ENCODE assay signal across 10 cellular contexts in genomic region chr3:23071758-23072157, GRCh38.
DNase-seq lines count a peak whose midpoint lies in the region; ATAC-seq and TF ChIP-seq lines count a peak whose summit lies in the region.
"Had no signal": no experiment of that assay in that cellular context is flagged by ENCODE, and none has a peak within 500 bp of the region (broad histone marks: within the 10 kb centered on the region; RNA-seq: fewer than 3 reads in every experiment).

No MANE protein-coding gene starts in this region.

- no peak overlapping the region for H3K14ac ChIP-seq in H9 (ENCODE audit: insufficient read depth, low read length)

- no peak overlapping the region for H2BK12ac ChIP-seq in H9 (ENCODE audit: insufficient read length, low read depth, low read length)

- no peaks in the 10 kb centered on the region for H3K9me3 ChIP-seq in lung (ENCODE audit: control insufficient read depth in 2 of 2, insufficient read depth in 1 of 2, low read length in 1 of 2)
- H3K9me3 ChIP-seq in H9 (ENCODE audit: control insufficient read depth, low read depth, low read length) = no peaks in the 10 kb centered on the region
- no peaks in the 10 kb centered on the region for H3K9me3 ChIP-seq in PC-3 (ENCODE audit: low read length)
- H3K9me3 ChIP-seq: tibial nerve had no signal

- no peak overlapping the region for H3K56ac ChIP-seq in H9 (ENCODE audit: insufficient read length, low read depth, low read length)

- 32 to 81% methylated on average over 1 of the region's 1 CpG for WGBS in lung, 2 donors
- no CpG with 5 or more reads among the region's 1 CpG for WGBS in H9 (ENCODE audit: extremely low coverage, insufficient read length, low lambda C conversion rate)

- H4K5ac ChIP-seq in H9 (ENCODE audit: insufficient read length, low read depth, low read length) = no peak overlapping the region

- H3K27ac Mint-ChIP-seq in H9 = no peak overlapping the region

- H3K18ac ChIP-seq in H9 (ENCODE audit: insufficient read length, low read depth, low read length) = no peak overlapping the region

- H2AFZ ChIP-seq in H9 (ENCODE audit: low read length) = no peak overlapping the region
- H2AFZ ChIP-seq in PC-3 (ENCODE audit: low read length) = no peak overlapping the region

- ATAC-seq in GM18508 (IDR thresholded peaks at IDR 0.05; ENCODE audit: insufficient read depth, unreplicated experiment) (peak; percentile 41), HG02571 (IDR thresholded peaks at IDR 0.05; ENCODE audit: unreplicated experiment) (peak; percentile 62), lung (ENCODE audit: insufficient read depth, low FRiP score) (peak; percentile 28), PC-3 (no peak)

- H3K4me2 ChIP-seq in H9 (ENCODE audit: insufficient read depth, insufficient read length, low read length) (no peak overlapping the region), PC-3 (ENCODE audit: low read length) (no peak overlapping the region)

- no peaks in the 10 kb centered on the region for H3K79me1 ChIP-seq in H9 (ENCODE audit: insufficient read depth, low read depth, low read length, poor library complexity, severe bottlenecking)

- H3K79me2 ChIP-seq in H9 (ENCODE audit: insufficient read depth, low read length) (no peaks in the 10 kb centered on the region), PC-3 (ENCODE audit: low read length) (no peaks in the 10 kb centered on the region)

- H3K27ac ChIP-seq in lung (ENCODE audit: low read depth in 1 of 2, low read length in 1 of 2) = no peak overlapping the region
- no peak overlapping the region for H3K27ac ChIP-seq in H9 (ENCODE audit: insufficient read length, low read depth, low read length)
- H3K27ac ChIP-seq in PC-3 (ENCODE audit: low read length) = no peak overlapping the region
- H3K27ac ChIP-seq: tibial nerve had no signal

- no peak overlapping the region for H3T11ph ChIP-seq in H9 (ENCODE audit: low read length)

- no peaks in the 10 kb centered on the region for H4K20me1 ChIP-seq in H9 (ENCODE audit: control insufficient read depth, insufficient read depth, insufficient read length)
- no peaks in the 10 kb centered on the region for H4K20me1 ChIP-seq in PC-3 (ENCODE audit: low read length)

- H3K4me3 ChIP-seq in lung (no peak overlapping the region), PC-3 (ENCODE audit: low read length) (no peak overlapping the region)
- H3K4me3 ChIP-seq: skin epidermis, tibial nerve had no signal

- H3K27me3 Mint-ChIP-seq in H9 (ENCODE audit: low read depth) = peaks cover 2% of the 10 kb centered on the region

- intact Hi-C loops in PC-3 (cut with micrococcal nuclease) = no loop called here

- no peak overlapping the region for H2BK5ac ChIP-seq in H9 (ENCODE audit: insufficient read length, low read length)

- no peak overlapping the region for H4K91ac ChIP-seq in H9 (ENCODE audit: insufficient read length, low read depth, low read length)

- no peaks in the 10 kb centered on the region for H3K9me2 ChIP-seq in PC-3 (replicated peaks; ENCODE audit: low read length)

- H3K4me1 ChIP-seq in lung (ENCODE audit: control insufficient read depth in 2 of 2, insufficient read depth in 2 of 2, low read length in 2 of 2) (peaks cover 0 to 3% of the 10 kb centered on the region in 2 donors), H9 (ENCODE audit: insufficient read depth, low read length) (peaks cover 4% of the 10 kb centered on the region), PC-3 (ENCODE audit: insufficient read depth, low read length) (0 out of 2 replicates have a peak, but pooled peaks cover 5% of the 10 kb centered on the region)

- no peaks in the 10 kb centered on the region for H3F3A ChIP-seq in PC-3 (ENCODE audit: low read length, unreplicated experiment)

- no peak overlapping the region for H2BK120ac ChIP-seq in H9 (ENCODE audit: low read depth, low read length, poor library complexity, severe bottlenecking)

- no peak overlapping the region for H3K4me3 Mint-ChIP-seq in H9

- H3K23ac ChIP-seq in H9 (ENCODE audit: insufficient read length, low read depth, low read length) = no peak overlapping the region

- H2AK5ac ChIP-seq in H9 (ENCODE audit: insufficient read length, low read length) = no peak overlapping the region

- no peaks in the 10 kb centered on the region for H3K36me3 Mint-ChIP-seq in H9 (ENCODE audit: insufficient read depth in 1 of 3, low read depth in 3 of 3)

- DNase-seq in Kasumi-1 (lab: John Stamatoyannopoulos, UW) (peak; percentile 87 to 92), lung (ENCODE audit: low spot score) (no peak), H9 (no peak), PC-3 (no peak), NCI-H226 (no peak)
- DNase-seq in activated T-cell treated with anti-CD3 and anti-CD28 coated beads, Interleukin-2, amount 50 U/mL, for 48 hours = no peak

- H2BK20ac ChIP-seq in H9 (ENCODE audit: low read depth, low read length, poor library complexity, severe bottlenecking) = no peak overlapping the region

- no peaks in the 10 kb centered on the region for H3K23me2 ChIP-seq in H9 (ENCODE audit: insufficient read length, low read depth, low read length, poor library complexity, severe bottlenecking)

- no peak overlapping the region for H2BK15ac ChIP-seq in H9 (ENCODE audit: low read depth, low read length)

- peaks cover 26 to 32% of the 10 kb centered on the region in 2 experiments for H3K4me1 Mint-ChIP-seq in H9

- no peak for TF ChIP-seq CTCF in lung (IDR thresholded peaks at IDR 0.05; ENCODE audit: control extremely low read depth, extremely low read depth)
- no peak for TF ChIP-seq CTCF in H9 (conservative IDR thresholded peaks at IDR 0.05)
- no peak for TF ChIP-seq CTCF in PC-3 (conservative IDR thresholded peaks at IDR 0.05; ENCODE audit: low read depth, low read length)

- CTCF ChIA-PET in PC-3 (lab: Charles Lee) = no interaction called here

- BruUV-seq in PC-3 (replicated peaks; lab: Mats Ljungman, UMichigan) = no TSS peak

- H3K9me3 Mint-ChIP-seq in H9 = no peaks in the 10 kb centered on the region

- H3K36me3 ChIP-seq in lung (ENCODE audit: control insufficient read depth in 2 of 2, insufficient read depth in 2 of 2, low read length in 2 of 2) = no peaks in the 10 kb centered on the region
- no peaks in the 10 kb centered on the region for H3K36me3 ChIP-seq in PC-3 (ENCODE audit: low read depth, low read length)
- H3K36me3 ChIP-seq: tibial nerve had no signal

- H4K8ac ChIP-seq in H9 (replicated peaks; ENCODE audit: insufficient read length, low read depth, low read length) = no peak overlapping the region

- H3K27me3 ChIP-seq in lung (ENCODE audit: control insufficient read depth, insufficient read depth) (no peaks in the 10 kb centered on the region), H9 (ENCODE audit: insufficient read depth, low read length) (peaks cover 3% of the 10 kb centered on the region; the same call in 1 of the 2 replicates), PC-3 (ENCODE audit: low read length) (no peaks in the 10 kb centered on the region)
- H3K27me3 ChIP-seq: tibial nerve had no signal

- H3K4ac ChIP-seq in H9 (ENCODE audit: low read depth, low read length) = no peak overlapping the region

- POLR2A ChIA-PET in PC-3 (lab: Charles Lee; ENCODE audit: unreplicated experiment) = no interaction called here

- H3K9ac ChIP-seq in H9 (ENCODE audit: extremely low read depth, insufficient read length, low read length) (no peak overlapping the region), PC-3 (ENCODE audit: low read length) (no peak overlapping the region)

Comparison
In these comparisons a context has a peak if more than half of its experiments do, and no peak if none do; other contexts are left out.
1. DNase-seq: peak in Kasumi-1 (2 of 2); none in lung (single experiment), H9 (single experiment), activated T-cell treated with anti-CD3 and anti-CD28 coated beads, Interleukin-2, amount 50 U/mL, for 48 hours (0 of 2), PC-3 (single experiment) and NCI-H226 (single experiment).